In genomic region chr19:32354345-32354744, GRCh38 we compare ENCODE assay signal across 23 cellular contexts.
"Had no signal": no experiment of that assay in that cellular context is flagged by ENCODE, and none has a peak within 500 bp of the region (broad histone marks: within the 10 kb centered on the region; RNA-seq: fewer than 3 reads in every experiment).

No MANE protein-coding gene starts in this region.

- DNase-seq: cortex of kidney; effector memory CD8-positive, alpha-beta T cell; hypothalamus; left ventricle myocardium superior; lower lobe of right lung; naive thymus-derived CD8-positive, alpha-beta T cell; occipital lobe; ovary; posterior cingulate gyrus; psoas muscle; right cardiac atrium; spleen; stimulated activated CD4-positive, alpha-beta T cell treated with anti-CD3 and anti-CD28 coated beads, Interleukin-4, amount 100 ng/mL, for 4 hours; stimulated activated naive CD8-positive, alpha-beta T cell treated with anti-CD3 and anti-CD28 coated beads, Interleukin-15, amount 100 ng/mL, for 72 hours; thyroid gland; trophoblast cell had no signal

- H3K9me3 ChIP-seq: esophagus muscularis mucosa, lower lobe of right lung, ovary, psoas muscle, spleen, thyroid gland, vagina had no signal

- H3K27ac ChIP-seq: esophagus muscularis mucosa, lower lobe of right lung, ovary, psoas muscle, skin epidermis, spleen, vagina had no signal

- H3K4me3 Mint-ChIP-seq: effector memory CD8-positive, alpha-beta T cell; stimulated activated memory B cell treated with anti-CD40 and anti-IgM and Interleukin-4, amounts not matched to agents 10 μg/mL and 1 μg/mL and 100 μg/mL, for 72 hours; stimulated activated naive CD8-positive, alpha-beta T cell treated with anti-CD3 and anti-CD28 coated beads, Interleukin-15, amount 100 ng/mL, for 72 hours had no signal

- H3K36me3 ChIP-seq: ovary had no signal

- ATAC-seq: effector memory CD8-positive, alpha-beta T cell; left ventricle myocardium superior; lower lobe of right lung; naive thymus-derived CD8-positive, alpha-beta T cell; psoas muscle; right cardiac atrium; stimulated activated memory B cell treated with anti-CD40 and anti-IgM and Interleukin-4, amounts not matched to agents 10 μg/mL and 1 μg/mL and 100 μg/mL, for 72 hours; stimulated activated naive CD8-positive, alpha-beta T cell treated with anti-CD3 and anti-CD28 coated beads, Interleukin-15, amount 100 ng/mL, for 72 hours had no signal

- H3K4me3 ChIP-seq: esophagus muscularis mucosa, lower lobe of right lung, ovary, psoas muscle, skin epidermis, spleen, thyroid gland, vagina had no signal

- H3K9me3 Mint-ChIP-seq: stimulated activated naive CD8-positive, alpha-beta T cell treated with anti-CD3 and anti-CD28 coated beads, Interleukin-15, amount 100 ng/mL, for 72 hours had no signal

- H3K27ac Mint-ChIP-seq: effector memory CD8-positive, alpha-beta T cell; stimulated activated memory B cell treated with anti-CD40 and anti-IgM and Interleukin-4, amounts not matched to agents 10 μg/mL and 1 μg/mL and 100 μg/mL, for 72 hours; stimulated activated naive CD8-positive, alpha-beta T cell treated with anti-CD3 and anti-CD28 coated beads, Interleukin-15, amount 100 ng/mL, for 72 hours had no signal

- H3K27me3 Mint-ChIP-seq: effector memory CD8-positive, alpha-beta T cell; naive thymus-derived CD8-positive, alpha-beta T cell; stimulated activated memory B cell treated with anti-CD40 and anti-IgM and Interleukin-4, amounts not matched to agents 10 μg/mL and 1 μg/mL and 100 μg/mL, for 72 hours; stimulated activated naive CD8-positive, alpha-beta T cell treated with anti-CD3 and anti-CD28 coated beads, Interleukin-15, amount 100 ng/mL, for 72 hours had no signal

- H3K27me3 ChIP-seq: esophagus muscularis mucosa, ovary, spleen, thyroid gland, vagina had no signal

- FAIRE-seq: endometrium, frontal cortex, keratinocyte had no signal
